10 cellular contexts compared by ENCODE assay signal in genomic region chr2:47222813-47223564, GRCh38.
"Had no signal": no experiment of that assay in that cellular context is flagged by ENCODE, and none has a peak within 500 bp of the region (broad histone marks: within the 10 kb centered on the region; RNA-seq: fewer than 3 reads in every experiment).

No MANE protein-coding gene starts in this region.

- H3K4me3 ChIP-seq: ascending aorta, left lung, SK-N-MC had no signal

- DNase-seq: activated CD4-positive, alpha-beta T cell treated with anti-CD3 and anti-CD28 coated beads, Interleukin-2, amount 50 U/mL, for 1 hour; activated CD8-positive, alpha-beta memory T cell treated with anti-CD3 and anti-CD28 coated beads for 24 hours; activated naive CD4-positive, alpha-beta T cell treated with anti-CD3 and anti-CD28 coated beads for 36 hours; islet precursor cell; left lung; mammary epithelial cell had no signal

- H3K36me3 ChIP-seq: ascending aorta, left lung had no signal

- ATAC-seq: activated CD4-positive, CD25-positive, alpha-beta regulatory T cell treated with anti-CD3 and anti-CD28 coated beads, Interleukin-2, amount 50 U/mL, for 24 hours; left lung; stimulated activated effector memory CD8-positive, alpha-beta T cell treated with anti-CD3 and anti-CD28 coated beads, Interleukin-12 subunit alpha, Interleukin-12 subunit beta, amount 100 ng/mL, for 72 hours had no signal

- H3K27me3 ChIP-seq: ascending aorta, left lung had no signal

- H3K27ac ChIP-seq: ascending aorta, left lung, SK-N-MC had no signal

- H3K9me3 ChIP-seq: ascending aorta, left lung had no signal
